26 cellular contexts compared by ENCODE assay signal in genomic region chr22:34427436-34427835, GRCh38.
DNase-seq lines count a peak whose midpoint lies in the region; ATAC-seq and TF ChIP-seq lines count a peak whose summit lies in the region.
"Had no signal": no experiment of that assay in that cellular context is flagged by ENCODE, and none has a peak within 500 bp of the region (broad histone marks: within the 10 kb centered on the region; RNA-seq: fewer than 3 reads in every experiment).

No MANE protein-coding gene starts in this region.

- no peak for ATAC-seq in activated T-cell treated with anti-CD3 and anti-CD28 coated beads, Interleukin-2, amount 50 U/mL, for 72 hours (replicated peaks in 1 of 2)
- ATAC-seq: A549; CD8-positive, alpha-beta T cell; PC-3 had no signal

- peaks cover 5 to 15% of the 10 kb centered on the region in 2 donors for H3K9me3 Mint-ChIP-seq in activated T-cell treated with anti-CD3 and anti-CD28 coated beads, Interleukin-2, amount 50 U/mL, for 72 hours

- H3K4me3 Mint-ChIP-seq in activated T-cell treated with anti-CD3 and anti-CD28 coated beads, Interleukin-2, amount 50 U/mL, for 72 hours, result no peak overlapping the region
- H3K4me3 Mint-ChIP-seq: B cell; CD8-positive, alpha-beta T cell; IgD-negative memory B cell had no signal

- no peak for TF ChIP-seq CTCF in prostate gland (IDR thresholded peaks at IDR 0.05)

- peaks cover 6% of the 10 kb centered on the region for H3K4me1 Mint-ChIP-seq in activated T-cell treated with anti-CD3 and anti-CD28 coated beads, Interleukin-2, amount 50 U/mL, for 72 hours (ENCODE audit: low read depth)
- H3K4me1 Mint-ChIP-seq: B cell, IgD-negative memory B cell had no signal

- H3K27me3 ChIP-seq in prostate gland (replicated peaks; ENCODE audit: insufficient read depth), result no peaks in the 10 kb centered on the region

- no peak overlapping the region for H3K4me3 ChIP-seq in prostate gland
- H3K4me3 ChIP-seq: A549 had no signal

- no peak overlapping the region for H3K27ac Mint-ChIP-seq in activated T-cell treated with anti-CD3 and anti-CD28 coated beads, Interleukin-2, amount 50 U/mL, for 72 hours
- H3K27ac Mint-ChIP-seq: B cell; CD8-positive, alpha-beta T cell; IgD-negative memory B cell had no signal

- DNase-seq in SIG-M5 treated with dmso at 0.1 percent for 504 hours (lab: John Stamatoyannopoulos, UW; ENCODE audit: unreplicated experiment) (peak; percentile 12), SIG-M5 (lab: John Stamatoyannopoulos, UW) (no peak), NCI-H2029 (lab: John Stamatoyannopoulos, UW) (peak; percentile 51), epithelial cell of prostate (ENCODE audit: low read depth, low spot score) (peak; percentile 34), prostate gland (ENCODE audit: low spot score) (peak; percentile 57), Ammon's horn (ENCODE audit: low spot score) (no peak), A172 (ENCODE audit: low spot score) (no peak)
- no peak for DNase-seq in activated T-cell treated with anti-CD3 and anti-CD28 coated beads, Interleukin-2, amount 50 U/mL, for 72 hours
- DNase-seq: Caco-2; CD8-positive, alpha-beta T cell; DMS79 treated with DMSO at 0.1 percent for 48 hours; NCI-H1048; NCI-H1436; NCI-H1930; NCI-H345; NCI-H510A treated with DMSO at 0.1 percent for 48 hours; NCI-H748 treated with DMSO at 0.1 percent for 48 hours; NK-92 treated with Interleukin-12 subunit alpha and Interleukin-12 subunit beta, amount 100 ng/mL, for 24 hours; PC-3; Right ventricle myocardium superior; T-helper 1 cell had no signal

- no peaks in the 10 kb centered on the region for H3K36me3 ChIP-seq in prostate gland

- TF ChIP-seq POLR2A in prostate gland (IDR thresholded peaks at IDR 0.05), result no peak

- H3K27ac ChIP-seq in epithelial cell of prostate (peak overlapping the region; percentile 39), prostate gland (no peak overlapping the region)
- H3K27ac ChIP-seq: A549, HL-60, KMS-11 had no signal

- peaks cover 0 to 3% of the 10 kb centered on the region in 2 donors for H3K36me3 Mint-ChIP-seq in activated T-cell treated with anti-CD3 and anti-CD28 coated beads, Interleukin-2, amount 50 U/mL, for 72 hours (ENCODE audit: insufficient read depth in 2 of 2)
- H3K36me3 Mint-ChIP-seq: CD8-positive, alpha-beta T cell; IgD-negative memory B cell had no signal

- no peaks in the 10 kb centered on the region for H3K27me3 Mint-ChIP-seq in activated T-cell treated with anti-CD3 and anti-CD28 coated beads, Interleukin-2, amount 50 U/mL, for 72 hours (ENCODE audit: low read depth)
- H3K27me3 Mint-ChIP-seq: B cell had no signal

- WGBS in prostate gland, result 21% methylated on average over 4 of the region's 4 CpGs

- no peaks in the 10 kb centered on the region for H3K4me1 ChIP-seq in prostate gland (replicated peaks)
- H3K4me1 ChIP-seq: A549, Caco-2 had no signal

- intact Hi-C loops in prostate gland (cut with DNase I), result no loop called here

- H3K9me3 ChIP-seq in prostate gland, result no peaks in the 10 kb centered on the region
- H3K9me3 ChIP-seq: A549, Caco-2 had no signal

Comparison
In these comparisons a context has a peak if more than half of its experiments do, and no peak if none do; other contexts are left out.
1. DNase-seq: peak in SIG-M5 treated with dmso at 0.1 percent for 504 hours (single experiment), NCI-H2029 (single experiment), epithelial cell of prostate (single experiment) and prostate gland (single experiment); none in SIG-M5 (single experiment), Ammon's horn (single experiment), A172 (single experiment) and activated T-cell treated with anti-CD3 and anti-CD28 coated beads, Interleukin-2, amount 50 U/mL, for 72 hours (0 of 2).